ENCODE assay signal across 1 cellular context in the genomic region with DNA sequence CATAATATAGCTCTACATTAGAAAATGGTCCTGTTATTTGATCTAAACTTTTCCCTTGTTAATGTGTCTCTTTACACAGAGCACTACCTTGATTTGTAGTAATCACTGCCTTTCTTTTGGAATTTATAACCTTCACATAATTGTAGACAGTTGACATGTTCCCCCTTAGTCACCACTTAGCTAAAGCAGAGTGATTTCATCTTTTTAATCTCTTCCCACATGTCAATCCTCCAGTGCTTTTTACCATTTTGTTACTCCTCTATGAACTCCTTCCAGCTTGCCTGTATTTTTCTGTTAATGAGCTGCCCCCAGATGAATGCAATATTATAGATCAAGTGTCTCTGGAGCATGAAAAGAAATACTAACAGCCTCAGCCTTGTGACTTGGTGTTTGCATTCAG.
TF ChIP-seq lines count a peak whose summit lies in the region.

No MANE protein-coding gene starts in this region.

TF ChIP-seq in H1, 55 proteins besides CTCF, POLR2A, EP300 and RAD21 (continued from another document):
- TF ChIP-seq, protein P1, sequence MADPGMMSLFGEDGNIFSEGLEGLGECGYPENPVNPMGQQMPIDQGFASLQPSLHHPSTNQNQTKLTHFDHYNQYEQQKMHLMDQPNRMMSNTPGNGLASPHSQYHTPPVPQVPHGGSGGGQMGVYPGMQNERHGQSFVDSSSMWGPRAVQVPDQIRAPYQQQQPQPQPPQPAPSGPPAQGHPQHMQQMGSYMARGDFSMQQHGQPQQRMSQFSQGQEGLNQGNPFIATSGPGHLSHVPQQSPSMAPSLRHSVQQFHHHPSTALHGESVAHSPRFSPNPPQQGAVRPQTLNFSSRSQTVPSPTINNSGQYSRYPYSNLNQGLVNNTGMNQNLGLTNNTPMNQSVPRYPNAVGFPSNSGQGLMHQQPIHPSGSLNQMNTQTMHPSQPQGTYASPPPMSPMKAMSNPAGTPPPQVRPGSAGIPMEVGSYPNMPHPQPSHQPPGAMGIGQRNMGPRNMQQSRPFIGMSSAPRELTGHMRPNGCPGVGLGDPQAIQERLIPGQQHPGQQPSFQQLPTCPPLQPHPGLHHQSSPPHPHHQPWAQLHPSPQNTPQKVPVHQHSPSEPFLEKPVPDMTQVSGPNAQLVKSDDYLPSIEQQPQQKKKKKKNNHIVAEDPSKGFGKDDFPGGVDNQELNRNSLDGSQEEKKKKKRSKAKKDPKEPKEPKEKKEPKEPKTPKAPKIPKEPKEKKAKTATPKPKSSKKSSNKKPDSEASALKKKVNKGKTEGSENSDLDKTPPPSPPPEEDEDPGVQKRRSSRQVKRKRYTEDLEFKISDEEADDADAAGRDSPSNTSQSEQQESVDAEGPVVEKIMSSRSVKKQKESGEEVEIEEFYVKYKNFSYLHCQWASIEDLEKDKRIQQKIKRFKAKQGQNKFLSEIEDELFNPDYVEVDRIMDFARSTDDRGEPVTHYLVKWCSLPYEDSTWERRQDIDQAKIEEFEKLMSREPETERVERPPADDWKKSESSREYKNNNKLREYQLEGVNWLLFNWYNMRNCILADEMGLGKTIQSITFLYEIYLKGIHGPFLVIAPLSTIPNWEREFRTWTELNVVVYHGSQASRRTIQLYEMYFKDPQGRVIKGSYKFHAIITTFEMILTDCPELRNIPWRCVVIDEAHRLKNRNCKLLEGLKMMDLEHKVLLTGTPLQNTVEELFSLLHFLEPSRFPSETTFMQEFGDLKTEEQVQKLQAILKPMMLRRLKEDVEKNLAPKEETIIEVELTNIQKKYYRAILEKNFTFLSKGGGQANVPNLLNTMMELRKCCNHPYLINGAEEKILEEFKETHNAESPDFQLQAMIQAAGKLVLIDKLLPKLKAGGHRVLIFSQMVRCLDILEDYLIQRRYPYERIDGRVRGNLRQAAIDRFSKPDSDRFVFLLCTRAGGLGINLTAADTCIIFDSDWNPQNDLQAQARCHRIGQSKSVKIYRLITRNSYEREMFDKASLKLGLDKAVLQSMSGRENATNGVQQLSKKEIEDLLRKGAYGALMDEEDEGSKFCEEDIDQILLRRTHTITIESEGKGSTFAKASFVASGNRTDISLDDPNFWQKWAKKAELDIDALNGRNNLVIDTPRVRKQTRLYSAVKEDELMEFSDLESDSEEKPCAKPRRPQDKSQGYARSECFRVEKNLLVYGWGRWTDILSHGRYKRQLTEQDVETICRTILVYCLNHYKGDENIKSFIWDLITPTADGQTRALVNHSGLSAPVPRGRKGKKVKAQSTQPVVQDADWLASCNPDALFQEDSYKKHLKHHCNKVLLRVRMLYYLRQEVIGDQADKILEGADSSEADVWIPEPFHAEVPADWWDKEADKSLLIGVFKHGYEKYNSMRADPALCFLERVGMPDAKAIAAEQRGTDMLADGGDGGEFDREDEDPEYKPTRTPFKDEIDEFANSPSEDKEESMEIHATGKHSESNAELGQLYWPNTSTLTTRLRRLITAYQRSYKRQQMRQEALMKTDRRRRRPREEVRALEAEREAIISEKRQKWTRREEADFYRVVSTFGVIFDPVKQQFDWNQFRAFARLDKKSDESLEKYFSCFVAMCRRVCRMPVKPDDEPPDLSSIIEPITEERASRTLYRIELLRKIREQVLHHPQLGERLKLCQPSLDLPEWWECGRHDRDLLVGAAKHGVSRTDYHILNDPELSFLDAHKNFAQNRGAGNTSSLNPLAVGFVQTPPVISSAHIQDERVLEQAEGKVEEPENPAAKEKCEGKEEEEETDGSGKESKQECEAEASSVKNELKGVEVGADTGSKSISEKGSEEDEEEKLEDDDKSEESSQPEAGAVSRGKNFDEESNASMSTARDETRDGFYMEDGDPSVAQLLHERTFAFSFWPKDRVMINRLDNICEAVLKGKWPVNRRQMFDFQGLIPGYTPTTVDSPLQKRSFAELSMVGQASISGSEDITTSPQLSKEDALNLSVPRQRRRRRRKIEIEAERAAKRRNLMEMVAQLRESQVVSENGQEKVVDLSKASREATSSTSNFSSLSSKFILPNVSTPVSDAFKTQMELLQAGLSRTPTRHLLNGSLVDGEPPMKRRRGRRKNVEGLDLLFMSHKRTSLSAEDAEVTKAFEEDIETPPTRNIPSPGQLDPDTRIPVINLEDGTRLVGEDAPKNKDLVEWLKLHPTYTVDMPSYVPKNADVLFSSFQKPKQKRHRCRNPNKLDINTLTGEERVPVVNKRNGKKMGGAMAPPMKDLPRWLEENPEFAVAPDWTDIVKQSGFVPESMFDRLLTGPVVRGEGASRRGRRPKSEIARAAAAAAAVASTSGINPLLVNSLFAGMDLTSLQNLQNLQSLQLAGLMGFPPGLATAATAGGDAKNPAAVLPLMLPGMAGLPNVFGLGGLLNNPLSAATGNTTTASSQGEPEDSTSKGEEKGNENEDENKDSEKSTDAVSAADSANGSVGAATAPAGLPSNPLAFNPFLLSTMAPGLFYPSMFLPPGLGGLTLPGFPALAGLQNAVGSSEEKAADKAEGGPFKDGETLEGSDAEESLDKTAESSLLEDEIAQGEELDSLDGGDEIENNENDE (IDR thresholded peaks at IDR 0.05; ENCODE audit: insufficient replicate concordance, low read length): no peak
- TF ChIP-seq, protein P2, sequence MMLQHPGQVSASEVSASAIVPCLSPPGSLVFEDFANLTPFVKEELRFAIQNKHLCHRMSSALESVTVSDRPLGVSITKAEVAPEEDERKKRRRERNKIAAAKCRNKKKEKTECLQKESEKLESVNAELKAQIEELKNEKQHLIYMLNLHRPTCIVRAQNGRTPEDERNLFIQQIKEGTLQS (IDR thresholded peaks at IDR 0.05; ENCODE audit: insufficient read depth, low read depth, low read length): no peak
- TF ChIP-seq TAF1 (IDR thresholded peaks at IDR 0.05; ENCODE audit: low read depth, low read length) (no peak), GABPA (IDR thresholded peaks at IDR 0.05; ENCODE audit: borderline replicate concordance, insufficient read depth, low read length) (no peak), POLR2AphosphoS5 (IDR thresholded peaks at IDR 0.05; ENCODE audit: low read depth, low read length) (no peak), EZH2 (IDR thresholded peaks at IDR 0.05; ENCODE audit: low read depth, low read length, severe bottlenecking) (no peak), BACH1 (IDR thresholded peaks at IDR 0.05; ENCODE audit: low read length) (no peak), CBX5 (IDR thresholded peaks at IDR 0.05; ENCODE audit: low read depth, low read length) (no peak), SRF (IDR thresholded peaks at IDR 0.05; ENCODE audit: low read depth, low read length) (no peak), SAP30 (IDR thresholded peaks at IDR 0.05; ENCODE audit: insufficient read depth, insufficient replicate concordance, low read length) (no peak), KDM5A (IDR thresholded peaks at IDR 0.05; ENCODE audit: low read length) (no peak), POU5F1 (IDR thresholded peaks at IDR 0.05; ENCODE audit: low read depth, low read length) (no peak), RXRA (IDR thresholded peaks at IDR 0.05; ENCODE audit: insufficient read depth, low read depth, low read length) (no peak), SP1 (IDR thresholded peaks at IDR 0.05; ENCODE audit: low read depth, low read length) (no peak), HDAC2 (IDR thresholded peaks at IDR 0.05; ENCODE audit: borderline replicate concordance in 1 of 2, low read depth in 2 of 2, low read length in 2 of 2) (no peak), SIN3A (conservative IDR thresholded peaks at IDR 0.05 in 1 of 2, IDR thresholded peaks at IDR 0.05 in 1 of 2; ENCODE audit: low read depth in 1 of 2, low read length in 2 of 2) (no peak), TEAD4 (IDR thresholded peaks at IDR 0.05; ENCODE audit: low read depth, low read length) (no peak)
- TF ChIP-seq, protein P3, sequence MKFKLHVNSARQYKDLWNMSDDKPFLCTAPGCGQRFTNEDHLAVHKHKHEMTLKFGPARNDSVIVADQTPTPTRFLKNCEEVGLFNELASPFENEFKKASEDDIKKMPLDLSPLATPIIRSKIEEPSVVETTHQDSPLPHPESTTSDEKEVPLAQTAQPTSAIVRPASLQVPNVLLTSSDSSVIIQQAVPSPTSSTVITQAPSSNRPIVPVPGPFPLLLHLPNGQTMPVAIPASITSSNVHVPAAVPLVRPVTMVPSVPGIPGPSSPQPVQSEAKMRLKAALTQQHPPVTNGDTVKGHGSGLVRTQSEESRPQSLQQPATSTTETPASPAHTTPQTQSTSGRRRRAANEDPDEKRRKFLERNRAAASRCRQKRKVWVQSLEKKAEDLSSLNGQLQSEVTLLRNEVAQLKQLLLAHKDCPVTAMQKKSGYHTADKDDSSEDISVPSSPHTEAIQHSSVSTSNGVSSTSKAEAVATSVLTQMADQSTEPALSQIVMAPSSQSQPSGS (IDR thresholded peaks at IDR 0.05; ENCODE audit: low read length): no peak
